Comparison of ENCODE assay signal across 8 cellular contexts in the genomic region with DNA sequence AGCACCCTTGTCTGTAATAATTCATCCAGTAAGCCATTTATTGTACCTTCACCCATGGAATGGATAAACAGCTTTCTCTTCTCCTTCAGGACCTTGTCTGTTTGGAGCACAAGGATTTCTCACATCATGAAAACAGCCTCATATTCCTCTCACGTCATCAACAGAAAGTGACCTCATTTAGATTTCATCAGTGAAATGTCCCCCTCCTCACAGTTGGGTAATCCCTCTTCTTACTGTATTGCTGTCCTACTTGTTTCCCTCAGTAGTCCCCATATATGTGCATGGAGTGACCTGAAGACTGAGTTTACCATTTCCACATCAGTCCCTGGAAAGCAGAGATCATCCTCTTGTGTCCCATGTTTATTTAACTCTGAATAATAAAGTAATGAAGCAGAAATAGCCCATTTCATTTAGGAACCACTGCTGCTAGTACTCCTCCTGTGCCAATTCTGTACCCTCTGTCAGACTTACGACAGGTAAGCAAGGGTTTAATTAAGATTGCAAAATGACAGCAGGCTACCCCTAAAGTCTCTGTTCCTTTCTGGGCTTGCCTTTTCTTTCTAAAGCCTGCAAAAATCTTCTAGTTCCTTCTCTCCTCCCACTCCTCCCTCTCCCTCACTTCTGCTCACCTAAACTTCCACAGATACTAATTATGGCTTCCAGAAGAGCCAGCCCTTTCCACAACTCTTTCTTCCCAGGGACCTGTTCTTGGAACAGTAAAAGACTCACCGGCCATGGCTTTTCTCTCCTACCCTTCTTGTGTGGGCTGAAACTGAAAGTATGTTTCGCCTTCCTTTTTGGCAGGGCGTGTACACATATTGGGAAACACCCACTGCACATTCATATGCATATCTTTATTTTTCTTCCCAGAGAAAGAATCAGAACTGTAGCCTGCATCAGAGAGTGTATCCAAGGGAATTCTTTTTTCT. TPM values are rescaled to one million over a fixed set of nuclear protein-coding genes. Genes with fewer than 3 reads are reported as not detected.
DNase-seq lines count a peak whose midpoint lies in the region; ATAC-seq and TF ChIP-seq lines count a peak whose summit lies in the region.
"Not testable (repeated sequence)": the region's sequence is repeated elsewhere in the genome, so short reads cannot be mapped to it uniquely, and the experiment has no call there.

A gene (minus strand): TSS at position 774 of the 929 bp plus-strand sequence. CDS start 38 bp downstream, at position 736.

- H3K4me3 Mint-ChIP-seq in CD14-positive monocyte, result peak within 1 kb of the TSS; percentile 95 to 99
- peak within 1 kb of the TSS; percentile 92 for H3K4me3 Mint-ChIP-seq in activated CD8-positive, alpha-beta memory T cell treated with anti-CD3 and anti-CD28 coated beads, Interleukin-2, amount 10 ng/mL, durations not matched to agents 7 days and 5 days

- peak within 1 kb of the TSS; percentile 56 to 72 for H3K9ac ChIP-seq in duodenal mucosa (ENCODE audit: low read depth in 1 of 2, low read length in 2 of 2)

- H3K9me3 Mint-ChIP-seq in CD14-positive monocyte; activated CD8-positive, alpha-beta memory T cell treated with anti-CD3 and anti-CD28 coated beads, Interleukin-2, amount 10 ng/mL, durations not matched to agents 7 days and 5 days (ENCODE audit: low read depth): not testable (repeated sequence)

- CTCF ChIA-PET in activated CD8-positive, alpha-beta memory T cell treated with anti-CD3 and anti-CD28 coated beads, Interleukin-2, amount 10 ng/mL, durations not matched to agents 7 days and 5 days (lab: Charles Lee), result interaction anchor here (1.4 kb wide), 1 partner anchor 15 kb away, joined by 3 read pairs; no protein-coding TSS in a partner anchor

- peaks cover 25 to 32% of the 10 kb centered on the region in 2 donors for H3K4me1 ChIP-seq in duodenal mucosa (ENCODE audit: control insufficient read depth in 1 of 2, insufficient read depth in 2 of 2, low read length in 2 of 2)
- H3K4me1 ChIP-seq in lower lobe of right lung, result peaks cover 34% of the 10 kb centered on the region

- DNase-seq in CD14-positive monocyte (ENCODE audit: low spot score), result peak; percentile 57
- DNase-seq in NCI-H774 (lab: John Stamatoyannopoulos, UW), result peak; percentile 8
- peak; percentile 70 for DNase-seq in activated CD8-positive, alpha-beta memory T cell treated with anti-CD3 and anti-CD28 coated beads, Interleukin-2, amount 10 ng/mL, durations not matched to agents 7 days and 5 days
- not testable (repeated sequence) for DNase-seq in lower lobe of right lung
- DNase-seq in stimulated activated CD4-positive, alpha-beta T cell treated with anti-CD3 and anti-CD28 coated beads, Interleukin-4, amount 100 ng/mL, for 1 hour, result peak; percentile 3

- not testable (repeated sequence) for H3K9me3 ChIP-seq in duodenal mucosa (ENCODE audit: control insufficient read depth in 1 of 2, low read length in 2 of 2); lower lobe of right lung

- peaks cover 36 to 37% of the 10 kb centered on the region in 2 donors for H3K36me3 Mint-ChIP-seq in CD14-positive monocyte
- H3K36me3 Mint-ChIP-seq in activated CD8-positive, alpha-beta memory T cell treated with anti-CD3 and anti-CD28 coated beads, Interleukin-2, amount 10 ng/mL, durations not matched to agents 7 days and 5 days, result peaks cover 44% of the 10 kb centered on the region

- H3K27ac Mint-ChIP-seq in CD14-positive monocyte, result peak within 1 kb of the TSS; percentile 96 to 100 (median 97)
- peak within 1 kb of the TSS; percentile 94 for H3K27ac Mint-ChIP-seq in activated CD8-positive, alpha-beta memory T cell treated with anti-CD3 and anti-CD28 coated beads, Interleukin-2, amount 10 ng/mL, durations not matched to agents 7 days and 5 days

- ATAC-seq in GM19324 (IDR thresholded peaks at IDR 0.05; ENCODE audit: low FRiP score, unreplicated experiment) (peak; percentile 100), HG02981 (IDR thresholded peaks at IDR 0.05; ENCODE audit: unreplicated experiment) (peak; percentile 99), lower lobe of right lung (peak; percentile 86 to 94)
- peak; percentile 95 for ATAC-seq in activated CD8-positive, alpha-beta memory T cell treated with anti-CD3 and anti-CD28 coated beads, Interleukin-2, amount 10 ng/mL, durations not matched to agents 7 days and 5 days

- H3K27me3 Mint-ChIP-seq in CD14-positive monocyte (ENCODE audit: low read depth in 3 of 3); activated CD8-positive, alpha-beta memory T cell treated with anti-CD3 and anti-CD28 coated beads, Interleukin-2, amount 10 ng/mL, durations not matched to agents 7 days and 5 days: not testable (repeated sequence)

- intact Hi-C loops in CD14-positive monocyte (cut with micrococcal nuclease), result loop anchor here in 1 of 2 donors (10.0 kb wide), 1 partner anchor 130 kb away; no protein-coding TSS in a partner anchor
- intact Hi-C loops in lower lobe of right lung (cut with DNase I), result not testable (repeated sequence)

- not testable (repeated sequence) for TF ChIP-seq CTCF in CD14-positive monocyte (IDR thresholded peaks at IDR 0.05); lower lobe of right lung (IDR thresholded peaks at IDR 0.05)

- peaks cover 41% of the 10 kb centered on the region for H3K4me1 Mint-ChIP-seq in CD14-positive monocyte
- peaks cover 36% of the 10 kb centered on the region for H3K4me1 Mint-ChIP-seq in activated CD8-positive, alpha-beta memory T cell treated with anti-CD3 and anti-CD28 coated beads, Interleukin-2, amount 10 ng/mL, durations not matched to agents 7 days and 5 days

- H3K27me3 ChIP-seq in duodenal mucosa (ENCODE audit: control insufficient read depth in 1 of 2, insufficient read depth in 2 of 2, low read length in 2 of 2); lower lobe of right lung (ENCODE audit: low read depth): not testable (repeated sequence)

- H3K4me3 ChIP-seq in duodenal mucosa (ENCODE audit: low read depth in 1 of 2, low read length in 2 of 2), result peak within 1 kb of the TSS; percentile 70 to 72
- peak within 1 kb of the TSS; percentile 57 for H3K4me3 ChIP-seq in lower lobe of right lung

- H3K27ac ChIP-seq in duodenal mucosa (ENCODE audit: low read depth, low read length), result peak within 1 kb of the TSS; percentile 6
- H3K27ac ChIP-seq in lower lobe of right lung, result peak within 1 kb of the TSS; percentile 84

- H3K36me3 ChIP-seq in duodenal mucosa (ENCODE audit: control insufficient read depth in 1 of 2, insufficient read depth in 2 of 2, low read length in 2 of 2), result not testable (repeated sequence)
- H3K36me3 ChIP-seq in lower lobe of right lung, result peaks cover 16% of the 10 kb centered on the region

RNA-seq across cellular contexts. Expression of the gene that starts here (rescaled TPM):
- 100 to 1,000 TPM; 671 to 731 TPM for polyA plus RNA-seq in CD14-positive monocyte
- 10 to 100 TPM; 70.3 to 92.0 TPM for total RNA-seq in activated CD8-positive, alpha-beta memory T cell treated with anti-CD3 and anti-CD28 coated beads, Interleukin-2, amount 10 ng/mL, durations not matched to agents 7 days and 5 days
- 97.3 TPM for total RNA-seq in lower lobe of right lung
